In the genomic region with DNA sequence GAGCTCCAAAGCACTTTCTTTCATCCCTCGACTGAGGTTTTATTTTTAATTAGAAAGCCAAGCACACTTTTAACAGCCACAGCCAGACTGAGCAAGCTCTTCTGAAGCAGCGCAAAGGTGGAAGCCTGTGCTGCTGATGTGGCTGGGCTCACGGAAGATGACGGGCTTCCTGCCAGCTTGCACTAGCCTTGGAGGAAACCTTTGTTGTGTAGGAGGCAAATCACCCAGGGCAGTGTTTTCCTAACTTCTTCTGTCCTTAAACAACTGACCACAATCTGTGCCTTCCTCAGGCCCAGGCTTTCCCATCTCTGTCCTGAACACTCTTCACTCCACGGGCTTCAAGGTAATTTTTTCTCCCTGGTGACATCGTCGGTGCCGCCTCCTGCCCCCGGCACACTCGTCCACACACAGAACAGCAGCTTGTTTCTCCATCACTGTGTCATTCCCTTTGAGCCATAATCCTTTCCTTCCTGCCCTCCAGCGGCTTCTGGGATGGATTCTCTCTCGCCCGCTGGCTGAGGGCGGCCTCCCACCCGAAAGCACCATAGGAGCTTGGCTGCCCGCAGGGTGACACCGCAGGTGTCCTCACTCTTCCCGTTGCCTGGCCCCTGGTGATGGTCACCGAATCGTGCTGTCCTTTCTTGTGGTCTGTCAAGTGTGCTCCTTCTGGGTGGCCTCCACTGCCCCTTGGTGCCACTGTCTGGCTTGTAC, we compare ENCODE assay signal across 14 cellular contexts. TPM values are rescaled to one million over a fixed set of nuclear protein-coding genes. Genes with fewer than 3 reads are reported as not detected.
DNase-seq lines count a peak whose midpoint lies in the region; ATAC-seq lines count a peak whose summit lies in the region.
"Had no signal": no experiment of that assay in that cellular context is flagged by ENCODE, and none has a peak within 500 bp of the region (broad histone marks: within the 10 kb centered on the region; RNA-seq: fewer than 3 reads in every experiment).

No MANE protein-coding gene starts in this region.

- H4K20me1 ChIP-seq in BLaER1, result no peaks in the 10 kb centered on the region

- H3K4me3 ChIP-seq in BLaER1, result no peak overlapping the region
- H3K4me3 ChIP-seq: skin epidermis had no signal

- H3K4me2 ChIP-seq in BLaER1, result peak overlapping the region; percentile 69

- H3K4me3 Mint-ChIP-seq in activated T-cell treated with anti-CD3 and anti-CD28 coated beads, Interleukin-2, amount 50 U/mL, for 4 hours, result peak overlapping the region; percentile 22
- H3K4me3 Mint-ChIP-seq: H9 had no signal

- H3K36me3 Mint-ChIP-seq in activated T-cell treated with anti-CD3 and anti-CD28 coated beads, Interleukin-2, amount 50 U/mL, for 4 hours (ENCODE audit: insufficient read depth), result no peaks in the 10 kb centered on the region
- H3K36me3 Mint-ChIP-seq: CD14-positive monocyte had no signal

- no peaks in the 10 kb centered on the region for H3K36me3 ChIP-seq in BLaER1

- H3K4me1 Mint-ChIP-seq in activated T-cell treated with anti-CD3 and anti-CD28 coated beads, Interleukin-2, amount 50 U/mL, for 4 hours (ENCODE audit: low read depth), result peaks cover 26% of the 10 kb centered on the region

- H3K9ac ChIP-seq in BLaER1, result no peak overlapping the region

- no peak overlapping the region for H3K27ac ChIP-seq in BLaER1
- H3K27ac ChIP-seq: skin epidermis had no signal

- ATAC-seq in activated T-cell treated with anti-CD3 and anti-CD28 coated beads, Interleukin-2, amount 50 U/mL, for 4 hours, result peak in 1 of 2 donors; percentile 47
- ATAC-seq in GM18861 (IDR thresholded peaks at IDR 0.05; ENCODE audit: unreplicated experiment) (no peak), HG02763 (IDR thresholded peaks at IDR 0.05; ENCODE audit: unreplicated experiment) (no peak)

- H3K9me3 ChIP-seq in BLaER1, result no peaks in the 10 kb centered on the region

- H3K9me3 Mint-ChIP-seq in activated T-cell treated with anti-CD3 and anti-CD28 coated beads, Interleukin-2, amount 50 U/mL, for 4 hours, result no peaks in the 10 kb centered on the region
- H3K9me3 Mint-ChIP-seq: H9 had no signal

- H3K27me3 Mint-ChIP-seq in activated T-cell treated with anti-CD3 and anti-CD28 coated beads, Interleukin-2, amount 50 U/mL, for 4 hours (ENCODE audit: low read depth), result no peaks in the 10 kb centered on the region

- H3K4me1 ChIP-seq in BLaER1, result peaks cover 39% of the 10 kb centered on the region

- peak; percentile 40 for DNase-seq in DMS79 (lab: John Stamatoyannopoulos, UW)
- DNase-seq in activated T-cell treated with anti-CD3 and anti-CD28 coated beads, Interleukin-2, amount 50 U/mL, for 4 hours, result no peak
- DNase-seq in left kidney (ENCODE audit: low read depth, low spot score), result peak; percentile 19
- DNase-seq in NCI-H2171 treated with DMSO at 0.1 percent for 48 hours (lab: John Stamatoyannopoulos, UW), result no peak
- no peak for DNase-seq in NCI-H2196 treated with DMSO at 0.1 percent for 48 hours (lab: John Stamatoyannopoulos, UW; ENCODE audit: unreplicated experiment)
- DNase-seq: caudate nucleus, H9, NCI-H1694 treated with DMSO at 0.1 percent for 48 hours had no signal

- H3K27me3 ChIP-seq in BLaER1, result peaks cover 2% of the 10 kb centered on the region; the same call in 1 of the 2 replicates

RNA-seq across cellular contexts. Expression of gene INHBB, which starts 31.1 kb away (rescaled TPM):
- under 1 TPM in 2 of 3 donors, not detected in 1; 0.11 to 0.16 TPM for total RNA-seq in activated T-cell treated with anti-CD3 and anti-CD28 coated beads, Interleukin-2, amount 50 U/mL, for 4 hours
- total RNA-seq: OCI-LY7 had no signal

Comparison
In these comparisons a context has a peak if more than half of its experiments do, and no peak if none do; other contexts are left out.
1. DNase-seq: peak in DMS79 (single experiment) and left kidney (single experiment); none in activated T-cell treated with anti-CD3 and anti-CD28 coated beads, Interleukin-2, amount 50 U/mL, for 4 hours (single experiment), NCI-H2171 treated with DMSO at 0.1 percent for 48 hours (single experiment) and NCI-H2196 treated with DMSO at 0.1 percent for 48 hours (single experiment).